ENCODE assay signal across 26 cellular contexts in genomic region chr4:67568820-67569219, GRCh38. TPM values are rescaled to one million over a fixed set of nuclear protein-coding genes. Genes with fewer than 3 reads are reported as not detected.
DNase-seq lines count a peak whose midpoint lies in the region; ATAC-seq, FAIRE-seq and TF ChIP-seq lines count a peak whose summit lies in the region.
"Had no signal": no experiment of that assay in that cellular context is flagged by ENCODE, and none has a peak within 500 bp of the region (broad histone marks: within the 10 kb centered on the region; RNA-seq: fewer than 3 reads in every experiment).

No MANE protein-coding gene starts in this region.

- no peak for TF ChIP-seq EP300 in K562 (IDR thresholded peaks at IDR 0.05; ENCODE audit: low read length)

- WGBS in K562 (ENCODE audit: insufficient coverage, low coverage, missing lambda C conversion rate), result 66% methylated on average over 2 of the region's 2 CpGs

- ATAC-seq in K562 (no peak), GM18907 (IDR thresholded peaks at IDR 0.05; ENCODE audit: unreplicated experiment) (no peak)

- H3K4me1 ChIP-seq in breast epithelium, result no peaks in the 10 kb centered on the region
- peaks cover 0 to 25% of the 10 kb centered on the region in 2 experiments; a peak in 3 of 5 replicates for H3K4me1 ChIP-seq in K562 (replicated peaks in 1 of 2; ENCODE audit: control insufficient read depth in 2 of 2, insufficient read depth in 2 of 2, low read length in 2 of 2)
- H3K4me1 ChIP-seq: sigmoid colon, testis, vagina had no signal

- H3K4me1 Mint-ChIP-seq in MCF 10A (ENCODE audit: insufficient read depth, unreplicated experiment), result no peaks in the 10 kb centered on the region

- no peak overlapping the region for H3K9ac ChIP-seq in K562 (ENCODE audit: insufficient read depth in 1 of 2, low read depth in 2 of 2, low read length in 2 of 2)

- H3K4me3 Mint-ChIP-seq in MCF 10A (ENCODE audit: unreplicated experiment), result no peak overlapping the region
- H3K4me3 Mint-ChIP-seq: T-helper 2 cell treated with Interferon-gamma antibody and Interleukin-4, amounts not matched to agents 5 μg/mL and 100 μg/mL, for 36 hours had no signal

- H3K9me1 ChIP-seq in K562 (ENCODE audit: control insufficient read depth, insufficient read depth, low read length), result no peaks in the 10 kb centered on the region

- no peak for TF ChIP-seq POLR2A in breast epithelium (IDR thresholded peaks at IDR 0.05)
- TF ChIP-seq POLR2A in K562 (conservative IDR thresholded peaks at IDR 0.05), result no peak

- H3K9me3 Mint-ChIP-seq in MCF 10A (ENCODE audit: unreplicated experiment), result no peaks in the 10 kb centered on the region
- H3K9me3 Mint-ChIP-seq: T-helper 2 cell treated with Interferon-gamma antibody and Interleukin-4, amounts not matched to agents 5 μg/mL and 100 μg/mL, for 36 hours had no signal

- H3K27me3 ChIP-seq in breast epithelium (no peaks in the 10 kb centered on the region), K562 (ENCODE audit: control insufficient read depth in 2 of 2, insufficient read depth in 2 of 2, low read length in 2 of 2) (no peaks in the 10 kb centered on the region)
- H3K27me3 ChIP-seq: sigmoid colon, testis, vagina had no signal

- FAIRE-seq in K562 (lab: Jason Lieb, UNC), result no peak
- FAIRE-seq: HTR-8/SVneo had no signal

- H4K20me1 ChIP-seq in K562 (replicated peaks; ENCODE audit: control insufficient read depth, insufficient read depth, low read length), result no peaks in the 10 kb centered on the region

- peaks cover 4% of the 10 kb centered on the region for H3K36me3 Mint-ChIP-seq in MCF 10A (ENCODE audit: insufficient read depth, unreplicated experiment)

- no peak overlapping the region for H3K27ac Mint-ChIP-seq in MCF 10A (ENCODE audit: low read depth, unreplicated experiment)
- H3K27ac Mint-ChIP-seq: T-helper 2 cell treated with Interferon-gamma antibody and Interleukin-4, amounts not matched to agents 5 μg/mL and 100 μg/mL, for 36 hours had no signal

- H3K36me3 ChIP-seq in breast epithelium, result no peaks in the 10 kb centered on the region
- H3K36me3 ChIP-seq in K562 (ENCODE audit: control insufficient read depth, insufficient read depth, low read length), result no peaks in the 10 kb centered on the region
- H3K36me3 ChIP-seq: sigmoid colon, vagina, WERI-Rb-1 had no signal

- TF ChIP-seq CTCF in MCF 10A (IDR thresholded peaks at IDR 0.05; ENCODE audit: unreplicated experiment), result no peak
- no peak for TF ChIP-seq CTCF in breast epithelium (IDR thresholded peaks at IDR 0.05)
- TF ChIP-seq CTCF in K562 (IDR thresholded peaks at IDR 0.05 in 2 of 3, conservative IDR thresholded peaks at IDR 0.05 in 1 of 3; ENCODE audit: insufficient read depth in 2 of 3, low read depth in 1 of 3, low read length in 3 of 3), result no peak

- TF ChIP-seq RAD21 in K562 (CRISPR knock-in tag; conservative IDR thresholded peaks at IDR 0.05 in 1 of 2, IDR thresholded peaks at IDR 0.05 in 1 of 2), result no peak

- CTCF ChIA-PET in MCF 10A (lab: Yijun Ruan, JAX) (interaction anchor here (0.6 kb wide), 1 partner anchor 115 kb away, joined by 3 read pairs; no protein-coding TSS in a partner anchor), K562 (lab: Yijun Ruan, JAX; ENCODE audit: low intra/inter-chr PET ratio) (no interaction called here)

- H3K79me2 ChIP-seq in K562 (ENCODE audit: control insufficient read depth, insufficient read depth, low read length), result no peaks in the 10 kb centered on the region

- H3K9me3 ChIP-seq in breast epithelium (no peaks in the 10 kb centered on the region), K562 (replicated peaks; ENCODE audit: control insufficient read depth, insufficient read depth, low read depth, low read length) (no peaks in the 10 kb centered on the region)
- H3K9me3 ChIP-seq: sigmoid colon, testis, vagina had no signal

- H3K27ac ChIP-seq in breast epithelium (no peak overlapping the region), K562 (ENCODE audit: extremely low read depth, low read depth, low read length) (no peak overlapping the region)
- H3K27ac ChIP-seq: C4-2B, sigmoid colon, testis, vagina, WERI-Rb-1 had no signal

- BruUV-seq in MCF 10A (replicated peaks; lab: Mats Ljungman, UMichigan), result no TSS peak
- BruUV-seq in K562 (replicated peaks; lab: Mats Ljungman, UMichigan), result no TSS peak

- H3K4me3 ChIP-seq in breast epithelium, result no peak overlapping the region
- H3K4me3 ChIP-seq in K562, result no peak overlapping the region
- no peak overlapping the region for H3K4me3 ChIP-seq in skeletal muscle cell (ENCODE audit: low read depth, low read length)
- H3K4me3 ChIP-seq: sigmoid colon, testis, vagina had no signal

- no peaks in the 10 kb centered on the region for H3K27me3 Mint-ChIP-seq in MCF 10A (ENCODE audit: insufficient read depth, unreplicated experiment)

- POLR2A ChIA-PET in MCF 10A (lab: Yijun Ruan, JAX), result interaction anchor here (1.5 kb wide), 1 partner anchor 22 kb away, joined by 5 read pairs; no protein-coding TSS in a partner anchor
- POLR2A ChIA-PET in K562 (lab: Yijun Ruan, JAX), result no interaction called here

- H2AFZ ChIP-seq in K562 (ENCODE audit: low read depth, low read length), result no peak overlapping the region; the same call in 1 of the 2 replicates

- no peak overlapping the region for H3K4me2 ChIP-seq in K562 (ENCODE audit: insufficient read depth, low read length)

- DNase-seq in MCF 10A (ENCODE audit: unreplicated experiment) (peak; percentile 79), breast epithelium (ENCODE audit: low spot score in 2 of 2) (no peak), M059J (ENCODE audit: low read depth) (peak; percentile 0), K562 (ENCODE audit: extremely low read depth in 1 of 4, low spot score in 3 of 4) (no peak), skeletal muscle cell (ENCODE audit: low read depth) (peak; percentile 36), hypothalamus (lab: John Stamatoyannopoulos, UW) (no peak)
- DNase-seq in stimulated activated CD4-positive, alpha-beta T cell treated with anti-CD3 and anti-CD28 coated beads, Interleukin-2, amount 100 ng/mL, for 24 hours, result no peak
- DNase-seq: activated CD4-positive, alpha-beta T cell treated with anti-CD3 and anti-CD28 coated beads, Interleukin-2, amount 50 U/mL, for 48 hours; activated gamma-delta T cell treated with Interleukin-2 at 50 U/mL for 16 hours; Calu3; caudate nucleus; Kasumi-1; NCI-H1105 treated with DMSO at 0.1 percent for 48 hours; NCI-H2081; sigmoid colon; testis; WERI-Rb-1 had no signal

- intact Hi-C loops in MCF 10A (cut with micrococcal nuclease), result no loop called here
- intact Hi-C loops in breast epithelium (cut with DNase I; ENCODE audit: low total_unique reads), result no loop called here
- intact Hi-C loops in K562 (cut with micrococcal nuclease), result no loop called here

- in situ Hi-C loops in K562 (cut with MboI), result no loop called here

TF ChIP-seq in K562, 482 proteins besides CTCF, POLR2A, EP300 and RAD21 (continues in another document):
- TF ChIP-seq CSDE1 (IDR thresholded peaks at IDR 0.05), result peak in 1 of 2 experiments; percentile 52; a peak in 1 of 4 replicates
- no peak for TF ChIP-seq ZNF695 (CRISPR knock-in tag; IDR thresholded peaks at IDR 0.05)
- no peak for TF ChIP-seq SAP30 (IDR thresholded peaks at IDR 0.05; ENCODE audit: borderline replicate concordance, insufficient read depth, low read depth, low read length, poor library complexity, severe bottlenecking)
- TF ChIP-seq HDGF (IDR thresholded peaks at IDR 0.05), result no peak
- TF ChIP-seq DPF2 (IDR thresholded peaks at IDR 0.05), result peak; percentile 27; the same call in 1 of the 2 replicates

RNA-seq across cellular contexts. Expression of gene STAP1, which starts 10.3 kb away (rescaled TPM):
- total RNA-seq in MCF 10A (2022) (not detected in 2 replicates), breast epithelium (under 1 TPM in 1 of 3 donors, not detected in 2; 0.32 TPM), K562 (2014; rRNA removed) (0.50 and 1.2 TPM in 2 replicates), K562 (2014; rRNA removed; fragmentation: Illumina TruSeq; extraction: Trizol) (1.6 and 1.8 TPM in 2 replicates), K562 (2015; rRNA removed; fragmentation: Illumina TruSeq; extraction: Trizol) (5.2 and 5.6 TPM in 2 replicates), K562 (2021) (1.2 and 1.3 TPM in 2 replicates)
- total RNA-seq in M059J (2014; rRNA removed; shearing (Covaris generic)), result not detected in 2 replicates
- not detected in 2 replicates for total RNA-seq in K562 (2011; cell fraction: chromatin; rRNA removed; ENCODE audit: low replicate concordance)
- not detected in 2 replicates for total RNA-seq in K562 (2011; cell fraction: nucleolus; rRNA removed)
- total RNA-seq in K562 (2011; cell fraction: nucleoplasm; rRNA removed), result not detected in 2 replicates
- polyA plus RNA-seq in K562 (2011; rRNA removed) (0.50 and 0.53 TPM in 2 replicates), K562 (2014; fragmentation: Illumina TruSeq; extraction: Trizol) (1.4 and 1.6 TPM in 2 replicates), K562 (2014; fragmentation: Nextera tagmentation; extraction: Ambion mirVana) (1 to 10 TPM; 1.9 to 2.0 TPM), K562 (2014; rRNA removed) (1.3 and 1.8 TPM in 2 replicates)
- polyA plus RNA-seq in K562 (2011; cell fraction: cytosol; rRNA removed), result 0.07 and 0.16 TPM in 2 replicates
- 0.21 TPM in 1 of 2 replicates, not detected in the other for polyA plus RNA-seq in K562 (2011; cell fraction: nucleus; rRNA removed)
- 2.8 and 4.9 TPM in 2 replicates for polyA plus RNA-seq in K562 (2012)
- 0.25 and 0.72 TPM in 2 replicates for polyA minus RNA-seq in K562 (2011; rRNA and poly(A)+ RNA removed)
- polyA minus RNA-seq in K562 (2011; cell fraction: cytosol; rRNA and poly(A)+ RNA removed), result not detected in 2 replicates
- polyA minus RNA-seq in K562 (2011; cell fraction: nucleus; rRNA and poly(A)+ RNA removed), result not detected in 2 replicates
- total RNA-seq: Calu3, dermis microvascular lymphatic vessel endothelial cell, fibroblast of villous mesenchyme, NCI-H460, sigmoid colon, SK-MEL-5, vagina had no signal

RNA-seq across cellular contexts. Expression of gene CENPC, which starts 23.5 kb away (rescaled TPM):
- 17.7 and 19.0 TPM in 2 replicates for total RNA-seq in MCF 10A (2022)
- 10 to 100 TPM; 30.7 to 67.6 (median 45.9) TPM for total RNA-seq in breast epithelium
- 6.2 and 9.6 TPM in 2 replicates for total RNA-seq in M059J (2014; rRNA removed; shearing (Covaris generic))
- 47.0 and 259 TPM in 2 replicates for total RNA-seq in K562 (2011; cell fraction: chromatin; rRNA removed; ENCODE audit: low replicate concordance)
- 24.8 and 32.0 TPM in 2 replicates for total RNA-seq in K562 (2011; cell fraction: nucleolus; rRNA removed)
- total RNA-seq in K562 (2011; cell fraction: nucleoplasm; rRNA removed), result 83.2 and 129 TPM in 2 replicates
- 21.5 and 31.4 TPM in 2 replicates for total RNA-seq in K562 (2014; rRNA removed)
- total RNA-seq in K562 (2014; rRNA removed; fragmentation: Illumina TruSeq; extraction: Trizol), result 47.7 and 61.7 TPM in 2 replicates
- 42.2 and 48.5 TPM in 2 replicates for total RNA-seq in K562 (2015; rRNA removed; fragmentation: Illumina TruSeq; extraction: Trizol)
- total RNA-seq in K562 (2021), result 27.9 and 30.5 TPM in 2 replicates
- polyA plus RNA-seq in K562 (2011; rRNA removed), result 32.5 and 38.6 TPM in 2 replicates
- polyA plus RNA-seq in K562 (2011; cell fraction: cytosol; rRNA removed), result 3.2 and 7.4 TPM in 2 replicates
- 32.1 and 44.8 TPM in 2 replicates for polyA plus RNA-seq in K562 (2011; cell fraction: nucleus; rRNA removed)
- 12.1 and 15.3 TPM in 2 replicates for polyA plus RNA-seq in K562 (2012)
- 28.0 and 30.8 TPM in 2 replicates for polyA plus RNA-seq in K562 (2014; fragmentation: Illumina TruSeq; extraction: Trizol)
- polyA plus RNA-seq in K562 (2014; fragmentation: Nextera tagmentation; extraction: Ambion mirVana), result 10 to 100 TPM; 18.1 TPM
- polyA plus RNA-seq in K562 (2014; rRNA removed), result 19.3 and 28.7 TPM in 2 replicates
- 61.4 and 85.3 TPM in 2 replicates for polyA minus RNA-seq in K562 (2011; rRNA and poly(A)+ RNA removed)
- 15.2 and 18.5 TPM in 2 replicates for polyA minus RNA-seq in K562 (2011; cell fraction: cytosol; rRNA and poly(A)+ RNA removed)
- 87.5 and 162 TPM in 2 replicates for polyA minus RNA-seq in K562 (2011; cell fraction: nucleus; rRNA and poly(A)+ RNA removed)

Comparison
In these comparisons a context has a peak if more than half of its experiments do, and no peak if none do; other contexts are left out.
1. DNase-seq: peak in MCF 10A (single experiment), M059J (single experiment) and skeletal muscle cell (single experiment); none in breast epithelium (0 of 2), K562 (0 of 4), hypothalamus (0 of 51) and stimulated activated CD4-positive, alpha-beta T cell treated with anti-CD3 and anti-CD28 coated beads, Interleukin-2, amount 100 ng/mL, for 24 hours (0 of 2).